8 cellular contexts compared by ENCODE assay signal in genomic region chr17:781920-782731, GRCh38. TPM values are rescaled to one million over a fixed set of nuclear protein-coding genes. Genes with fewer than 3 reads are reported as not detected.
DNase-seq lines count a peak whose midpoint lies in the region; ATAC-seq and TF ChIP-seq lines count a peak whose summit lies in the region.

GLOD4 (minus strand) TSS chr17:782280; CDS start chr17:782255, 25 bp downstream.
A gene with protein sequence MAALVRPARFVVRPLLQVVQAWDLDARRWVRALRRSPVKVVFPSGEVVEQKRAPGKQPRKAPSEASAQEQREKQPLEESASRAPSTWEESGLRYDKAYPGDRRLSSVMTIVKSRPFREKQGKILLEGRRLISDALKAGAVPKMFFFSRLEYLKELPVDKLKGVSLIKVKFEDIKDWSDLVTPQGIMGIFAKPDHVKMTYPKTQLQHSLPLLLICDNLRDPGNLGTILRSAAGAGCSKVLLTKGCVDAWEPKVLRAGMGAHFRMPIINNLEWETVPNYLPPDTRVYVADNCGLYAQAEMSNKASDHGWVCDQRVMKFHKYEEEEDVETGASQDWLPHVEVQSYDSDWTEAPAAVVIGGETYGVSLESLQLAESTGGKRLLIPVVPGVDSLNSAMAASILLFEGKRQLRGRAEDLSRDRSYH (plus strand): TSS chr17:782353. CDS start chr17:782379, 26 bp downstream.

- H3K36me3 ChIP-seq in HUES6 (ENCODE audit: control insufficient read depth, insufficient read depth, low read length) (peaks cover 31% of the 10 kb centered on the region), OCI-LY7 (ENCODE audit: insufficient read depth, low read length) (peaks cover 51% of the 10 kb centered on the region), mucosa of rectum (ENCODE audit: control insufficient read depth in 2 of 2, insufficient read depth in 2 of 2, low read length in 2 of 2) (peaks cover 14 to 26% of the 10 kb centered on the region in 2 donors)

- H3K4me3 ChIP-seq in HUES6 (ENCODE audit: low read depth, low read length) (peak within 1 kb of the TSS; percentile 92), OCI-LY7 (ENCODE audit: low read depth, low read length, poor library complexity, severe bottlenecking) (peak within 1 kb of the TSS; percentile 95), epithelial cell of proximal tubule (ENCODE audit: low read depth, low read length) (peak within 1 kb of the TSS; percentile 93), mucosa of rectum (ENCODE audit: low read length in 2 of 2) (peak within 1 kb of the TSS; percentile 98 to 100)

- no peaks in the 10 kb centered on the region for H3K27me3 ChIP-seq in HUES6 (ENCODE audit: control insufficient read depth, insufficient read depth, low read length)
- H3K27me3 ChIP-seq in mucosa of rectum (ENCODE audit: control insufficient read depth in 2 of 2, insufficient read depth in 2 of 2, low read length in 2 of 2): no peaks in the 10 kb centered on the region

- H3K9ac ChIP-seq in HUES6 (ENCODE audit: low read length) (peak within 1 kb of the TSS; percentile 97), mucosa of rectum (ENCODE audit: low read depth in 1 of 2, low read length in 2 of 2) (peak within 1 kb of the TSS; percentile 90 to 92)

- intact Hi-C loops in OCI-LY7 (cut with micrococcal nuclease; ENCODE audit: unreplicated experiment): loop anchor here (2.0 to 5.0 kb wide), 2 partner anchors 199 to 215 kb away; partner anchors contain the start of gene TIMM22

- peak within 1 kb of the TSS; percentile 96 for H3K27ac ChIP-seq in HUES6 (ENCODE audit: low read depth, low read length)
- peak within 1 kb of the TSS; percentile 50 for H3K27ac ChIP-seq in OCI-LY7 (ENCODE audit: low read depth, low read length, poor library complexity, severe bottlenecking)
- peak within 1 kb of the TSS; percentile 86 to 89 for H3K27ac ChIP-seq in mucosa of rectum (ENCODE audit: low read depth in 2 of 2, low read length in 2 of 2)

- H2AFZ ChIP-seq in OCI-LY7 (ENCODE audit: low read length): peak within 1 kb of the TSS; percentile 77

- peaks cover 10% of the 10 kb centered on the region; the same call in 1 of the 2 replicates for H4K20me1 ChIP-seq in OCI-LY7 (ENCODE audit: insufficient read depth, low read length)

- POLR2A ChIA-PET in OCI-LY7 (lab: Charles Lee): interaction anchor here (0.6 to 1.4 kb wide), 6 partner anchors 9 to 369 kb away, joined by 3 to 9 read pairs (median 3); partner anchors contain the start of genes NXN and VPS53

- DNase-seq in D341Med (ENCODE audit: low spot score) (peak; percentile 93), OCI-LY7 (ENCODE audit: low spot score) (peak; percentile 88), activated T-cell treated with anti-CD3 and anti-CD28 coated beads for 4 hours (peak; percentile 97), epithelial cell of proximal tubule (ENCODE audit: low read depth) (no peak)
- DNase-seq in stimulated activated CD8-positive, alpha-beta memory T cell treated with anti-CD3 and anti-CD28 coated beads, Interleukin-4, amount 100 ng/mL, for 4 hours (ENCODE audit: low read depth in 2 of 2, low spot score in 1 of 2): peak; percentile 85 to 91

- H3K79me2 ChIP-seq in OCI-LY7 (ENCODE audit: insufficient read depth, low read depth, low read length): peaks cover 70% of the 10 kb centered on the region

- peak; percentile 82 for ATAC-seq in GM21423 (IDR thresholded peaks at IDR 0.05; ENCODE audit: unreplicated experiment)

- H3K4me1 ChIP-seq in HUES6 (ENCODE audit: control insufficient read depth, insufficient read depth, low read length) (0 out of 2 replicates have a peak, but pooled peaks cover 3% of the 10 kb centered on the region), OCI-LY7 (ENCODE audit: insufficient read depth, low read length, poor library complexity, severe bottlenecking) (peaks cover 21% of the 10 kb centered on the region), mucosa of rectum (ENCODE audit: control insufficient read depth in 2 of 2, insufficient read depth in 2 of 2, low read length in 2 of 2) (peaks cover 14 to 18% of the 10 kb centered on the region in 2 donors)

- no peaks in the 10 kb centered on the region for H3K9me2 ChIP-seq in OCI-LY7 (ENCODE audit: insufficient read depth, low read length)

- CTCF ChIA-PET in OCI-LY7 (lab: Charles Lee; ENCODE audit: unreplicated experiment): interaction anchor here (0.6 to 0.7 kb wide), 2 partner anchors 79 to 97 kb away, joined by 3 read pairs; no protein-coding TSS in a partner anchor

- H3K9me3 ChIP-seq in HUES6 (ENCODE audit: control insufficient read depth, insufficient read depth, low read depth, low read length) (no peaks in the 10 kb centered on the region), OCI-LY7 (ENCODE audit: low read length) (no peaks in the 10 kb centered on the region), mucosa of rectum (ENCODE audit: control insufficient read depth in 2 of 2, low read length in 2 of 2) (no peaks in the 10 kb centered on the region)

- no TSS peak for BruUV-seq in OCI-LY7 (replicated peaks; lab: Mats Ljungman, UMichigan)

- peak within 1 kb of the TSS; percentile 86 for H3K4me2 ChIP-seq in OCI-LY7 (ENCODE audit: low read length)

- TF ChIP-seq CTCF in OCI-LY7 (conservative IDR thresholded peaks at IDR 0.05; ENCODE audit: low read length) (0 out of 2 replicates have a peak, but pooled peaks have one; percentile 7), epithelial cell of proximal tubule (conservative IDR thresholded peaks at IDR 0.05; ENCODE audit: low read depth, low read length) (no peak)

RNA-seq across cellular contexts. Expression of gene GLOD4, which starts in this region (rescaled TPM):
- total RNA-seq in OCI-LY7 (2014; rRNA removed; shearing (Covaris generic)): 48.4 and 80.2 TPM in 2 replicates
- total RNA-seq in OCI-LY7 (2022) (79.7 and 86.8 TPM in 2 replicates), epithelial cell of proximal tubule (46.7 and 62.2 TPM in 2 replicates)

RNA-seq across cellular contexts. Expression of the second gene that starts in this region (rescaled TPM):
- 35.8 and 47.1 TPM in 2 replicates for total RNA-seq in OCI-LY7 (2014; rRNA removed; shearing (Covaris generic))
- 24.0 and 29.5 TPM in 2 replicates for total RNA-seq in OCI-LY7 (2022)
- total RNA-seq in epithelial cell of proximal tubule: 18.5 and 33.0 TPM in 2 replicates
